ENCODE assay signal across 22 cellular contexts in the genomic region with DNA sequence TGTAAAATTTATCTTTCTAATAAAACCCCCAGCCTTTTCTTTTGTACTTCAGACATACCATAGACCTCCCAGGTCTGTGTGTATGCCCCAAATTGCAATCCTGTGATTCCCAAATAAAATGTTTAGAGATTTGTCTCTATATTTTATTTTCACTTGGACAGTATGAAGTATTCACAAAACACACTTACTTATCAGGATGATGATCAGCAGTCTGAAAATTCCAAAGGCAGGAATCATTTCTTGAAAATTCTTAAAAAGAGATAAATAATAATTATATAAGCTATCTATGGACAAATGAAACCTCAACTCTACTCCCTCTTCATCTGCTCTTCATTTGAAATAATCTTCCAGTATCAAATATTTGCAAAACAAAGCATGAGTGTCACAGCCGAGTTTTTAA. TPM values are rescaled to one million over a fixed set of nuclear protein-coding genes. Genes with fewer than 3 reads are reported as not detected.
DNase-seq lines count a peak whose midpoint lies in the region; ATAC-seq and TF ChIP-seq lines count a peak whose summit lies in the region.
"Had no signal": no experiment of that assay in that cellular context is flagged by ENCODE, and none has a peak within 500 bp of the region (broad histone marks: within the 10 kb centered on the region; RNA-seq: fewer than 3 reads in every experiment).

No MANE protein-coding gene starts in this region.

- TF ChIP-seq EP300 in SK-N-SH (IDR thresholded peaks at IDR 0.05; ENCODE audit: borderline replicate concordance in 1 of 2, low read depth in 1 of 2, low read length in 1 of 2) = no peak

- H3K9me3 ChIP-seq in SK-N-SH = no peaks in the 10 kb centered on the region
- H3K9me3 ChIP-seq in neuronal stem cell (replicated peaks in 1 of 2; ENCODE audit: control insufficient read depth in 2 of 2, insufficient read depth in 1 of 2, low read depth in 1 of 2, low read length in 2 of 2) = no peaks in the 10 kb centered on the region
- H3K9me3 ChIP-seq: A549; BE2C; BLaER1 treated with 17β-estradiol and CSF1 and Interleukin-3, amounts not matched to agents 10 nM and 100 nM; HAP-1 had no signal

- H3F3A ChIP-seq in SK-N-SH (replicated peaks; ENCODE audit: insufficient read depth) = peaks cover 10% of the 10 kb centered on the region

- POLR2A ChIA-PET in SK-N-SH (lab: Yijun Ruan, JAX) = no interaction called here

- no peak overlapping the region for H3K23ac ChIP-seq in neuronal stem cell (ENCODE audit: low read depth, low read length, poor library complexity)

- H4K91ac ChIP-seq in neuronal stem cell (ENCODE audit: low read depth, low read length, poor library complexity) = no peak overlapping the region

- CTCF ChIA-PET in SK-N-SH (lab: Yijun Ruan, JAX) = interaction anchor here (1.3 kb wide), 1 partner anchor 299 kb away, joined by 3 read pairs; no protein-coding TSS in a partner anchor

- peak overlapping the region; percentile 4; the same call in 1 of the 2 replicates for H3K4me2 ChIP-seq in SK-N-SH
- H3K4me2 ChIP-seq in neuronal stem cell (ENCODE audit: insufficient read depth, low read length, poor library complexity, severe bottlenecking) = no peak overlapping the region
- H3K4me2 ChIP-seq: A549; BLaER1 treated with 17β-estradiol and CSF1 and Interleukin-3, amounts not matched to agents 10 nM and 100 nM had no signal

- H2AK5ac ChIP-seq in neuronal stem cell (ENCODE audit: low read depth, low read length) = no peak overlapping the region

- H3K14ac ChIP-seq in neuronal stem cell (ENCODE audit: low read length) = no peak overlapping the region

- H3K18ac ChIP-seq in neuronal stem cell (ENCODE audit: low read length) = no peak overlapping the region

- no peaks in the 10 kb centered on the region for H3K36me3 ChIP-seq in SK-N-SH (replicated peaks in 1 of 2; ENCODE audit: control insufficient read depth in 1 of 2, insufficient read depth in 2 of 2, low read length in 1 of 2)
- H3K36me3 ChIP-seq in neuronal stem cell (replicated peaks in 1 of 2; ENCODE audit: control insufficient read depth in 2 of 2, insufficient read depth in 2 of 2, low read length in 2 of 2) = no peaks in the 10 kb centered on the region
- H3K36me3 ChIP-seq: BE2C, HAP-1 had no signal

- no peak overlapping the region for H2BK12ac ChIP-seq in neuronal stem cell (ENCODE audit: low read length)

- H4K20me1 ChIP-seq in SK-N-SH (ENCODE audit: insufficient read depth) = no peaks in the 10 kb centered on the region

- TF ChIP-seq CTCF in SK-N-SH (IDR thresholded peaks at IDR 0.05) = no peak
- TF ChIP-seq CTCF in fibroblast of villous mesenchyme (IDR thresholded peaks at IDR 0.05; ENCODE audit: insufficient read depth, low read depth, low read length) = no peak

- H3K9ac ChIP-seq in SK-N-SH (no peak overlapping the region), neuronal stem cell (ENCODE audit: low read depth, low read length, poor library complexity) (no peak overlapping the region)
- H3K9ac ChIP-seq: BLaER1 treated with 17β-estradiol and CSF1 and Interleukin-3, amounts not matched to agents 10 nM and 100 nM had no signal

- no peak overlapping the region for H3K4me3 ChIP-seq in SK-N-SH (ENCODE audit: low read depth in 2 of 2, low read length in 1 of 2)
- no peak overlapping the region for H3K4me3 ChIP-seq in fibroblast of villous mesenchyme (ENCODE audit: low read depth, low read length)
- H3K4me3 ChIP-seq in neuronal stem cell (ENCODE audit: low read length in 2 of 2) = no peak overlapping the region
- H3K4me3 ChIP-seq: A549; BLaER1 treated with 17β-estradiol and CSF1 and Interleukin-3, amounts not matched to agents 10 nM and 100 nM; GM12878; HAP-1 had no signal

- no peaks in the 10 kb centered on the region for H3K79me2 ChIP-seq in SK-N-SH (ENCODE audit: insufficient read depth)

- DNase-seq in GM03348 (ENCODE audit: low spot score) = peak; percentile 29
- DNase-seq in SK-N-SH = no peak
- DNase-seq in fibroblast of villous mesenchyme (ENCODE audit: low read depth) = peak; percentile 21
- no peak for DNase-seq in neuronal stem cell (ENCODE audit: low spot score)
- DNase-seq in iPS-NIHi7 (ENCODE audit: extremely low spot score) = no peak
- DNase-seq: 8988T; ACHN; AML-193; BE2C; Calu3; CD4-positive, alpha-beta T cell; CD8-positive, alpha-beta memory T cell; DMS53; DMS79 treated with DMSO at 0.1 percent for 48 hours; GOT3 had no signal

- no peak for ATAC-seq in GM21526 (IDR thresholded peaks at IDR 0.05; ENCODE audit: low FRiP score, unreplicated experiment)
- ATAC-seq: A549, GM12878 had no signal

- no peak overlapping the region for H2BK120ac ChIP-seq in neuronal stem cell (ENCODE audit: low read depth, low read length)

- H3K4me1 ChIP-seq in SK-N-SH (ENCODE audit: control insufficient read depth in 1 of 2, insufficient read depth in 2 of 2, low read depth in 1 of 2, low read length in 1 of 2) (no peaks in the 10 kb centered on the region), neuronal stem cell (ENCODE audit: control insufficient read depth in 2 of 2, insufficient read depth in 1 of 2, low read depth in 1 of 2, low read length in 2 of 2) (no peaks in the 10 kb centered on the region)
- H3K4me1 ChIP-seq: A549, BE2C, HAP-1 had no signal

- no peak for TF ChIP-seq RAD21 in SK-N-SH (IDR thresholded peaks at IDR 0.05; ENCODE audit: low read length)

- H3K27me3 ChIP-seq in SK-N-SH (ENCODE audit: insufficient read depth) (no peaks in the 10 kb centered on the region), neuronal stem cell (ENCODE audit: control insufficient read depth in 3 of 3, insufficient read depth in 3 of 3, low read depth in 1 of 3, low read length in 3 of 3) (no peaks in the 10 kb centered on the region)
- H3K27me3 ChIP-seq: BE2C; BLaER1 treated with 17β-estradiol and CSF1 and Interleukin-3, amounts not matched to agents 10 nM and 100 nM had no signal

- WGBS in SK-N-SH (ENCODE audit: low lambda C conversion rate) = 17% methylated on average over 1 of the region's 1 CpG
- WGBS in neuronal stem cell (ENCODE audit: extremely low coverage in 2 of 2, insufficient read length in 2 of 2, insufficient replicate concordance in 1 of 2), 2 donors = no CpG with 5 or more reads among the region's 1 CpG

- H2BK15ac ChIP-seq in neuronal stem cell (ENCODE audit: low read length) = no peak overlapping the region

- no peaks in the 10 kb centered on the region for H3K9me2 ChIP-seq in SK-N-SH

- H3K27ac ChIP-seq in SK-N-SH (ENCODE audit: low read depth in 2 of 2, low read length in 1 of 2) (peak overlapping the region in 1 of 2 experiments; percentile 26; a peak in 1 of 4 replicates), neuronal stem cell (replicated peaks; ENCODE audit: low read length) (no peak overlapping the region)
- H3K27ac ChIP-seq: A549; BLaER1 treated with 17β-estradiol and CSF1 and Interleukin-3, amounts not matched to agents 10 nM and 100 nM had no signal

- H2AFZ ChIP-seq in SK-N-SH (ENCODE audit: low read depth) (no peak overlapping the region), neuronal stem cell (ENCODE audit: low read length) (no peak overlapping the region)

- no peak overlapping the region for H4K8ac ChIP-seq in neuronal stem cell (ENCODE audit: low read depth, low read length)

- H3K79me1 ChIP-seq in neuronal stem cell (ENCODE audit: low read depth, low read length) = no peaks in the 10 kb centered on the region

- H2BK5ac ChIP-seq in neuronal stem cell (ENCODE audit: low read length) = no peak overlapping the region

- no peak overlapping the region for H3K4ac ChIP-seq in neuronal stem cell (ENCODE audit: low read length)

TF ChIP-seq in SK-N-SH, 30 proteins besides CTCF, POLR2A, EP300 and RAD21 (continues in another document):
- TF ChIP-seq CHD2 (IDR thresholded peaks at IDR 0.05; ENCODE audit: low read length, partially characterized antibody) = no peak
- TF ChIP-seq, protein P1, sequence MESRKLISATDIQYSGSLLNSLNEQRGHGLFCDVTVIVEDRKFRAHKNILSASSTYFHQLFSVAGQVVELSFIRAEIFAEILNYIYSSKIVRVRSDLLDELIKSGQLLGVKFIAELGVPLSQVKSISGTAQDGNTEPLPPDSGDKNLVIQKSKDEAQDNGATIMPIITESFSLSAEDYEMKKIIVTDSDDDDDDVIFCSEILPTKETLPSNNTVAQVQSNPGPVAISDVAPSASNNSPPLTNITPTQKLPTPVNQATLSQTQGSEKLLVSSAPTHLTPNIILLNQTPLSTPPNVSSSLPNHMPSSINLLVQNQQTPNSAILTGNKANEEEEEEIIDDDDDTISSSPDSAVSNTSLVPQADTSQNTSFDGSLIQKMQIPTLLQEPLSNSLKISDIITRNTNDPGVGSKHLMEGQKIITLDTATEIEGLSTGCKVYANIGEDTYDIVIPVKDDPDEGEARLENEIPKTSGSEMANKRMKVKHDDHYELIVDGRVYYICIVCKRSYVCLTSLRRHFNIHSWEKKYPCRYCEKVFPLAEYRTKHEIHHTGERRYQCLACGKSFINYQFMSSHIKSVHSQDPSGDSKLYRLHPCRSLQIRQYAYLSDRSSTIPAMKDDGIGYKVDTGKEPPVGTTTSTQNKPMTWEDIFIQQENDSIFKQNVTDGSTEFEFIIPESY (IDR thresholded peaks at IDR 0.05; ENCODE audit: borderline replicate concordance, low read depth) = no peak
- TF ChIP-seq TCF12 (IDR thresholded peaks at IDR 0.05) = 0 out of 2 replicates have a peak, but pooled peaks have one; percentile 23
- no peak for TF ChIP-seq EZH2phosphoT487 (IDR thresholded peaks at IDR 0.05; ENCODE audit: borderline replicate concordance, low read depth)

RNA-seq across cellular contexts. Expression of a gene that starts 11.6 kb away (rescaled TPM):
- not detected in 2 replicates for polyA plus RNA-seq in SK-N-SH (2012; rRNA removed)
- not detected in 2 replicates for polyA plus RNA-seq in SK-N-SH (2012; cell fraction: cytosol; rRNA removed)
- polyA plus RNA-seq in SK-N-SH (2012; cell fraction: nucleus; rRNA removed) = not detected in 2 replicates
- total RNA-seq in fibroblast of villous mesenchyme = not detected in 2 replicates
- not detected for polyA plus RNA-seq in neuronal stem cell (2013, experiment 1 of 2)
- polyA plus RNA-seq in neuronal stem cell (2013, experiment 2 of 2) = not detected
- total RNA-seq: Calu3; CD4-positive, alpha-beta T cell; CD8-positive, alpha-beta memory T cell; Daoy; GM12878 had no signal
- polyA plus RNA-seq: A549; CD14-positive monocyte; CD8-positive, alpha-beta memory T cell had no signal

RNA-seq across cellular contexts. Expression of a gene that starts 19.8 kb away (rescaled TPM):
- 16.0 and 17.5 TPM in 2 replicates for polyA plus RNA-seq in SK-N-SH (2012; rRNA removed)
- 21.2 and 27.7 TPM in 2 replicates for polyA plus RNA-seq in SK-N-SH (2012; cell fraction: cytosol; rRNA removed)
- 4.6 and 8.0 TPM in 2 replicates for polyA plus RNA-seq in SK-N-SH (2012; cell fraction: nucleus; rRNA removed)
- 6.1 and 11.2 TPM in 2 replicates for total RNA-seq in fibroblast of villous mesenchyme
- 29.6 TPM for polyA plus RNA-seq in neuronal stem cell (2013, experiment 1 of 2)
- 29.0 TPM for polyA plus RNA-seq in neuronal stem cell (2013, experiment 2 of 2)

RNA-seq across cellular contexts. Expression of a gene that starts 33.4 kb away (rescaled TPM):
- 8.8 and 9.6 TPM in 2 replicates for polyA plus RNA-seq in SK-N-SH (2012; rRNA removed)
- polyA plus RNA-seq in SK-N-SH (2012; cell fraction: cytosol; rRNA removed) = 16.9 and 21.5 TPM in 2 replicates
- 3.9 and 6.7 TPM in 2 replicates for polyA plus RNA-seq in SK-N-SH (2012; cell fraction: nucleus; rRNA removed)
- total RNA-seq in fibroblast of villous mesenchyme = 21.2 and 25.1 TPM in 2 replicates
- polyA plus RNA-seq in neuronal stem cell (2013, experiment 1 of 2) = 15.3 TPM
- 15.6 TPM for polyA plus RNA-seq in neuronal stem cell (2013, experiment 2 of 2)

RNA-seq across cellular contexts. Expression of a gene that starts 48.7 kb away (rescaled TPM):
- 0.06 and 0.07 TPM in 2 replicates for polyA plus RNA-seq in SK-N-SH (2012; rRNA removed)
- 0.03 and 0.04 TPM in 2 replicates for polyA plus RNA-seq in SK-N-SH (2012; cell fraction: cytosol; rRNA removed)
- polyA plus RNA-seq in SK-N-SH (2012; cell fraction: nucleus; rRNA removed) = 0.15 TPM in 1 of 2 replicates, not detected in the other
- 0.97 and 1.7 TPM in 2 replicates for total RNA-seq in fibroblast of villous mesenchyme
- not detected for polyA plus RNA-seq in neuronal stem cell (2013, experiment 1 of 2)
- 0.03 TPM for polyA plus RNA-seq in neuronal stem cell (2013, experiment 2 of 2)
- total RNA-seq: CD4-positive, alpha-beta T cell; CD8-positive, alpha-beta memory T cell; GM12878 had no signal
- polyA plus RNA-seq: CD8-positive, alpha-beta memory T cell had no signal

Comparison
In these comparisons a context has a peak if more than half of its experiments do, and no peak if none do; other contexts are left out.
1. DNase-seq: peak in GM03348 (single experiment) and fibroblast of villous mesenchyme (single experiment); none in SK-N-SH (single experiment), neuronal stem cell (single experiment) and iPS-NIHi7 (single experiment).